In the genomic region with DNA sequence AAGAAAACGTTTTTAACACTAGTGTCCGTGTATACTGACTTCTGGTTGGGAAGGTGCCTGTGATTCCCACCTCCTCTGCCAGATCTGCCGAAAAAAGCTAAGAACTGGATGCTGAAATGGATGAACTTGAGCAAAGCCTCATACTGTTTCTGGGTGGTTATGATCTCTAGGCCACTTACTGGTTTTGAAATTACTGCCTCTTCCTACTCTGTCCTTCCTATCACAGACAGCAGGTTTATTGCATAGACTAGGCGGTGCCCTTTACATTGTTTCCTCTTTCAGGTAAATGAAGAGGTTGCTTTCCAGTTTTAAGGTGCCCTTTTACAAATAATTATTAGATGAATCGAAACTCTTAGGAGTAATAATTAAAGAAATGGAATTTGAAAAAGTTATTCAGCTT, we compare ENCODE assay signal across 15 cellular contexts. TPM values are rescaled to one million over a fixed set of nuclear protein-coding genes. Genes with fewer than 3 reads are reported as not detected.
DNase-seq lines count a peak whose midpoint lies in the region; ATAC-seq and TF ChIP-seq lines count a peak whose summit lies in the region.
"Had no signal": no experiment of that assay in that cellular context is flagged by ENCODE, and none has a peak within 500 bp of the region (broad histone marks: within the 10 kb centered on the region; RNA-seq: fewer than 3 reads in every experiment).

No MANE protein-coding gene starts in this region.

- H3K4me3 Mint-ChIP-seq in stimulated activated naive CD8-positive, alpha-beta T cell treated with anti-CD3 and anti-CD28 coated beads, Interleukin-15, amount 100 ng/mL, for 72 hours: no peak overlapping the region
- no peak overlapping the region for H3K4me3 Mint-ChIP-seq in T-helper 1 cell treated with Interleukin-12 subunit alpha and Interleukin-12 subunit beta and Interleukin-4 antibody, amounts not matched to agents 30 μg/mL and 1 μg/mL, for 36 hours

- H3K36me3 ChIP-seq in endocrine pancreas (ENCODE audit: control insufficient read depth, insufficient read depth, low read length): no peaks in the 10 kb centered on the region
- H3K36me3 ChIP-seq: BE2C had no signal

- no peaks in the 10 kb centered on the region for H3K9me3 Mint-ChIP-seq in stimulated activated naive CD8-positive, alpha-beta T cell treated with anti-CD3 and anti-CD28 coated beads, Interleukin-15, amount 100 ng/mL, for 72 hours
- no peaks in the 10 kb centered on the region for H3K9me3 Mint-ChIP-seq in T-helper 1 cell treated with Interleukin-12 subunit alpha and Interleukin-12 subunit beta and Interleukin-4 antibody, amounts not matched to agents 30 μg/mL and 1 μg/mL, for 36 hours

- peak overlapping the region; percentile 13 for H3K9ac ChIP-seq in endocrine pancreas (ENCODE audit: control insufficient read depth, insufficient read depth, low read length)

- H3K36me3 Mint-ChIP-seq in T-helper 1 cell treated with Interleukin-12 subunit alpha and Interleukin-12 subunit beta and Interleukin-4 antibody, amounts not matched to agents 30 μg/mL and 1 μg/mL, for 36 hours (ENCODE audit: low read depth): peaks cover 3% of the 10 kb centered on the region

- H3K27ac Mint-ChIP-seq in stimulated activated naive CD8-positive, alpha-beta T cell treated with anti-CD3 and anti-CD28 coated beads, Interleukin-15, amount 100 ng/mL, for 72 hours: no peak overlapping the region
- H3K27ac Mint-ChIP-seq in T-helper 1 cell treated with Interleukin-12 subunit alpha and Interleukin-12 subunit beta and Interleukin-4 antibody, amounts not matched to agents 30 μg/mL and 1 μg/mL, for 36 hours: peak overlapping the region; percentile 56

- ATAC-seq in stimulated activated naive CD8-positive, alpha-beta T cell treated with anti-CD3 and anti-CD28 coated beads, Interleukin-15, amount 100 ng/mL, for 72 hours: peak; percentile 71
- ATAC-seq in stimulated activated naive CD8-positive, alpha-beta T cell treated with anti-CD3 and anti-CD28 coated beads, Interleukin-15, Interleukin-2, amounts not matched to agents 100 U/mL and 50 U/mL, for 24 hours: no peak
- no peak for ATAC-seq in left lobe of liver
- ATAC-seq: PC-3 had no signal

- intact Hi-C loops in dorsolateral prefrontal cortex (cut with DNase I): loop anchor here in 1 of 2 donors (10.0 kb wide), 1 partner anchor 303 kb away; no protein-coding TSS in a partner anchor

- H3K27me3 ChIP-seq in endocrine pancreas (ENCODE audit: control insufficient read depth, insufficient read depth, low read length): no peaks in the 10 kb centered on the region
- no peaks in the 10 kb centered on the region for H3K27me3 ChIP-seq in dorsolateral prefrontal cortex
- H3K27me3 ChIP-seq: BE2C had no signal

- no peak for DNase-seq in stimulated activated naive CD8-positive, alpha-beta T cell treated with anti-CD3 and anti-CD28 coated beads, Interleukin-15, amount 100 ng/mL, for 72 hours
- no peak for DNase-seq in stimulated activated naive CD8-positive, alpha-beta T cell treated with anti-CD3 and anti-CD28 coated beads, Interleukin-15, Interleukin-2, amounts not matched to agents 100 U/mL and 50 U/mL, for 24 hours
- no peak for DNase-seq in dorsolateral prefrontal cortex
- DNase-seq in left lobe of liver (ENCODE audit: low spot score): no peak
- no peak for DNase-seq in GM19238 (ENCODE audit: insufficient read length, low spot score)
- DNase-seq: BE2C, DMS 273 treated with DMSO at 0.1 percent for 48 hours, GOT3, NCI-H1048, NCI-H146, NCI-H2081 treated with DMSO at 0.1 percent for 48 hours, PC-3 had no signal

- no peak overlapping the region for H3K27ac ChIP-seq in dorsolateral prefrontal cortex

- no peaks in the 10 kb centered on the region for H3K9me3 ChIP-seq in endocrine pancreas (ENCODE audit: control insufficient read depth, low read length)
- H3K9me3 ChIP-seq: BE2C had no signal

- H3K4me3 ChIP-seq in endocrine pancreas (ENCODE audit: control insufficient read depth, insufficient read depth, low read length) (no peak overlapping the region), dorsolateral prefrontal cortex (no peak overlapping the region)

- peaks cover 61% of the 10 kb centered on the region for H3K4me1 Mint-ChIP-seq in stimulated activated naive CD8-positive, alpha-beta T cell treated with anti-CD3 and anti-CD28 coated beads, Interleukin-15, amount 100 ng/mL, for 72 hours
- H3K4me1 Mint-ChIP-seq in T-helper 1 cell treated with Interleukin-12 subunit alpha and Interleukin-12 subunit beta and Interleukin-4 antibody, amounts not matched to agents 30 μg/mL and 1 μg/mL, for 36 hours (ENCODE audit: low read depth): peaks cover 25% of the 10 kb centered on the region

- no peaks in the 10 kb centered on the region for H3K4me1 ChIP-seq in endocrine pancreas (ENCODE audit: control insufficient read depth, insufficient read depth, low read length)
- H3K4me1 ChIP-seq: BE2C had no signal

- H3K27me3 Mint-ChIP-seq in stimulated activated naive CD8-positive, alpha-beta T cell treated with anti-CD3 and anti-CD28 coated beads, Interleukin-15, amount 100 ng/mL, for 72 hours: no peaks in the 10 kb centered on the region
- no peaks in the 10 kb centered on the region for H3K27me3 Mint-ChIP-seq in T-helper 1 cell treated with Interleukin-12 subunit alpha and Interleukin-12 subunit beta and Interleukin-4 antibody, amounts not matched to agents 30 μg/mL and 1 μg/mL, for 36 hours (ENCODE audit: low read depth)

- TF ChIP-seq CTCF in dorsolateral prefrontal cortex (IDR thresholded peaks at IDR 0.05 in 54 of 56, conservative IDR thresholded peaks at IDR 0.05 in 2 of 56; ENCODE audit: low read depth in 1 of 56, partially characterized antibody in 56 of 56): no peak

RNA-seq across cellular contexts. Expression of gene PEX14, which starts 27.5 kb away (rescaled TPM):
- total RNA-seq in dorsolateral prefrontal cortex (10 to 100 TPM; 24.3 to 45.5 (median 35.0) TPM), left lobe of liver (24.0 TPM)

RNA-seq across cellular contexts. Expression of gene DFFA, which starts 29.9 kb away (rescaled TPM):
- total RNA-seq in dorsolateral prefrontal cortex (10 to 100 TPM; 20.0 to 49.9 (median 32.7) TPM), left lobe of liver (19.4 TPM)

RNA-seq across cellular contexts. Expression of gene CORT, which starts 52.4 kb away (rescaled TPM):
- total RNA-seq in dorsolateral prefrontal cortex (1 to 10 TPM in 117 of 120 experiments, under 1 TPM in 2, not detected in 1; 0.99 to 10.0 (median 3.4) TPM), left lobe of liver (not detected)
- total RNA-seq: PC-3, SK-MEL-5 had no signal
